In genomic region chr10:1074748-1075358, GRCh38 we compare ENCODE assay signal across 11 cellular contexts. TPM values are rescaled to one million over a fixed set of nuclear protein-coding genes. Genes with fewer than 3 reads are reported as not detected.
DNase-seq lines count a peak whose midpoint lies in the region; ATAC-seq, FAIRE-seq and TF ChIP-seq lines count a peak whose summit lies in the region.
"Had no signal": no experiment of that assay in that cellular context is flagged by ENCODE, and none has a peak within 500 bp of the region (broad histone marks: within the 10 kb centered on the region; RNA-seq: fewer than 3 reads in every experiment).

No MANE protein-coding gene starts in this region.

- no peaks in the 10 kb centered on the region for H3K27me3 Mint-ChIP-seq in T-helper 17 cell

- peak overlapping the region; percentile 60 for H3K27ac Mint-ChIP-seq in T-helper 17 cell
- H3K27ac Mint-ChIP-seq: T-helper 1 cell treated with Interleukin-12 subunit alpha and Interleukin-12 subunit beta and Interleukin-4 antibody, amounts not matched to agents 30 μg/mL and 1 μg/mL, for 36 hours had no signal

- H3K9me3 ChIP-seq in heart right ventricle (no peaks in the 10 kb centered on the region), T-helper 17 cell (ENCODE audit: control insufficient read depth, low read length, poor library complexity, severe bottlenecking) (no peaks in the 10 kb centered on the region)
- H3K9me3 ChIP-seq: colonic mucosa had no signal

- H3K4me3 ChIP-seq in heart right ventricle, result no peak overlapping the region
- H3K4me3 ChIP-seq: colonic mucosa had no signal

- no peak for TF ChIP-seq POLR2A in GM12891 (IDR thresholded peaks at IDR 0.05; ENCODE audit: low read depth, low read length)

- no peaks in the 10 kb centered on the region for H3K27me3 ChIP-seq in heart right ventricle
- H3K27me3 ChIP-seq: colonic mucosa had no signal

- H3K4me1 Mint-ChIP-seq in T-helper 17 cell, result peaks cover 15% of the 10 kb centered on the region

- H3K27ac ChIP-seq in heart right ventricle, result no peak overlapping the region
- H3K27ac ChIP-seq: colonic mucosa had no signal

- ATAC-seq in heart right ventricle, result peak in 3 of 8 donors; percentile 6 to 41 (median 35)
- ATAC-seq in T-helper 17 cell, result no peak
- ATAC-seq in HG02938 (IDR thresholded peaks at IDR 0.05; ENCODE audit: unreplicated experiment), result no peak

- DNase-seq in heart right ventricle, result no peak
- DNase-seq in cardiac septum (ENCODE audit: low spot score), result no peak
- DNase-seq in T-helper 17 cell, result no peak
- peak in 33 of 42 donors; percentile 21 to 75 (median 51) for DNase-seq in head of caudate nucleus
- no peak for DNase-seq in NCI-H1436 treated with DMSO at 0.1 percent for 48 hours (lab: John Stamatoyannopoulos, UW)
- no peak for DNase-seq in GM12891 (ENCODE audit: insufficient read length, low spot score)
- DNase-seq in stimulated activated CD4-positive, alpha-beta T cell treated with anti-CD3 and anti-CD28 coated beads, Interleukin-4, amount 100 ng/mL, for 4 hours, result no peak
- DNase-seq: colonic mucosa had no signal

- intact Hi-C loops in heart right ventricle (cut with DNase I), result no loop called here
- intact Hi-C loops in cardiac septum (cut with DNase I), result no loop called here
- intact Hi-C loops in head of caudate nucleus (cut with DNase I), result no loop called here

- H3K4me3 Mint-ChIP-seq in T-helper 17 cell, result no peak overlapping the region
- H3K4me3 Mint-ChIP-seq: T-helper 1 cell treated with Interleukin-12 subunit alpha and Interleukin-12 subunit beta and Interleukin-4 antibody, amounts not matched to agents 30 μg/mL and 1 μg/mL, for 36 hours had no signal

- peaks cover 0 to 79% (median 36%) of the 10 kb centered on the region in 9 donors for H3K36me3 ChIP-seq in heart right ventricle

- WGBS in heart right ventricle, 2 donors, result 87 to 91% methylated on average over 20 of the region's 20 CpGs

- peaks cover 3% of the 10 kb centered on the region for H3K36me3 Mint-ChIP-seq in T-helper 17 cell (ENCODE audit: low read depth)

- TF ChIP-seq CTCF in heart right ventricle (IDR thresholded peaks at IDR 0.05), result peak in 7 of 9 donors; percentile 5 to 28 (median 26)

- H3K4me1 ChIP-seq in heart right ventricle, result peaks cover 0 to 13% (median 4%) of the 10 kb centered on the region in 9 donors
- H3K4me1 ChIP-seq: colonic mucosa had no signal

- FAIRE-seq in GM12891 (lab: Jason Lieb, UNC), result no peak

TF ChIP-seq in GM12891, 5 proteins besides CTCF, POLR2A, EP300 and RAD21:
- TF ChIP-seq PAX5 (IDR thresholded peaks at IDR 0.05; ENCODE audit: insufficient read depth, low read length, severe bottlenecking) (no peak), TAF1 (IDR thresholded peaks at IDR 0.05; ENCODE audit: low read depth, low read length) (no peak), SPI1 (IDR thresholded peaks at IDR 0.05; ENCODE audit: low read depth, low read length) (no peak), POU2F2 (IDR thresholded peaks at IDR 0.05; ENCODE audit: low read depth, low read length) (no peak), POLR2AphosphoS5 (IDR thresholded peaks at IDR 0.05; ENCODE audit: low read depth, low read length) (no peak)

RNA-seq across cellular contexts. Expression of gene WDR37, which starts 18.7 kb away (rescaled TPM):
- 10 to 100 TPM; 25.0 to 36.5 (median 32.6) TPM for total RNA-seq in heart right ventricle
- polyA plus RNA-seq in heart right ventricle, result 10 to 100 TPM in 1 of 2 donors, 1 to 10 TPM in 1; 6.8 to 15.0 TPM
- total RNA-seq in cardiac septum, result 28.1 TPM
- 10 to 100 TPM; 23.6 to 29.7 TPM for total RNA-seq in T-helper 17 cell
- polyA plus RNA-seq in GM12891 (2012; ENCODE audit: low read depth, missing spikeins), result 4.0 TPM

RNA-seq across cellular contexts. Expression of gene IDI1, which starts 25.9 kb away (rescaled TPM):
- total RNA-seq in heart right ventricle (10 to 100 TPM; 14.4 to 21.9 (median 18.9) TPM), cardiac septum (28.9 TPM), T-helper 17 cell (100 to 1,000 TPM; 116 to 134 TPM)
- 10 to 100 TPM in 1 of 2 donors, 1 to 10 TPM in 1; 8.9 to 26.0 TPM for polyA plus RNA-seq in heart right ventricle
- 76.3 TPM for polyA plus RNA-seq in GM12891 (2012; ENCODE audit: low read depth, missing spikeins)

RNA-seq across cellular contexts. Expression of gene IDI2, which starts 49.2 kb away (rescaled TPM):
- total RNA-seq in heart right ventricle, result 1 to 10 TPM in 1 of 10 donors, under 1 TPM in 5, not detected in 4; 0.35 to 1.2 (median 0.49) TPM
- polyA plus RNA-seq in heart right ventricle, result under 1 TPM; 0.07 to 0.22 TPM
- 0.51 TPM for total RNA-seq in cardiac septum
- total RNA-seq in T-helper 17 cell, result not detected
- polyA plus RNA-seq in GM12891 (2012; ENCODE audit: low read depth, missing spikeins), result not detected
- total RNA-seq: colonic mucosa, LHCN-M2 had no signal

Comparison
In these comparisons a context has a peak if more than half of its experiments do, and no peak if none do; other contexts are left out.
1. DNase-seq: peak in head of caudate nucleus (33 of 42); none in heart right ventricle (0 of 2), cardiac septum (single experiment), T-helper 17 cell (0 of 3), NCI-H1436 treated with DMSO at 0.1 percent for 48 hours (single experiment), GM12891 (single experiment) and stimulated activated CD4-positive, alpha-beta T cell treated with anti-CD3 and anti-CD28 coated beads, Interleukin-4, amount 100 ng/mL, for 4 hours (0 of 2).